In the genomic region with DNA sequence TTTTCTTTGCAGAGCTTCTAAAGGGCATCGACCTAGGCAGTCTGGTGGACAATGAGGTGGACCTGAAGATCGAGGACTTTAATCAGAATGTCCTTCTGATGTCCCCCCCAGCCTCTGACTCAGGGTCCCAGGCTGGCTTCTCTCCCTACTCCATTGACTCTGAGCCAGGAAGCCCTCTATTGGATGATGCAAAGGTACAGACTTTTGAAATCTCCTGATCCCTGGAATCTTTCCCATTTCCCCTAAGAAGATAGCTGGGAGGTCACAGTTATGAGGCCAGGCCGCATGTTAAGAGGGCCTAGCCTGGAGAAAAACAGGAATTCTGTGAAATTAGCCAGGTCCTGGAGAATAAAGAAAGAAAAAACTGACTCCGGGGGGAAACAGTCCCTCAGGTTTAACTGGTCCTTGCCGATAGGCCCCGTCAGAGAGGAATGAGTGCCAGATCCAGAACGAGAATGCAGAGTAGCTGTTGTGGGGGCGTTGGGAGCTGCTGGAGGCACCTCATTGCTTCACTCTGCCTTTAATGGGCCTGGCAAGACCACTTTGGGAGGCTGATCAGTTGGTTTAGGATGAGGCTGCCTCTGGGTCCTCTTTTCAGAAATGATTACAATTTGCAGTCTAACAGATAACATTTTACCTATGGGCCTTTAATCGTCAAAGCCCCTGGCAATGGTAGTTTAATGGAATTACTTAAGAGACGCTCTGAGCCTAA, we compare ENCODE assay signal across 1 cellular context.
TF ChIP-seq lines count a peak whose summit lies in the region.

No MANE protein-coding gene starts in this region.

TF ChIP-seq in IMR-90, 13 proteins besides CTCF, POLR2A, EP300 and RAD21:
- no peak for TF ChIP-seq CHD1 (IDR thresholded peaks at IDR 0.05; ENCODE audit: low read depth, low read length)
